ENCODE assay signal across 9 cellular contexts in the genomic region with DNA sequence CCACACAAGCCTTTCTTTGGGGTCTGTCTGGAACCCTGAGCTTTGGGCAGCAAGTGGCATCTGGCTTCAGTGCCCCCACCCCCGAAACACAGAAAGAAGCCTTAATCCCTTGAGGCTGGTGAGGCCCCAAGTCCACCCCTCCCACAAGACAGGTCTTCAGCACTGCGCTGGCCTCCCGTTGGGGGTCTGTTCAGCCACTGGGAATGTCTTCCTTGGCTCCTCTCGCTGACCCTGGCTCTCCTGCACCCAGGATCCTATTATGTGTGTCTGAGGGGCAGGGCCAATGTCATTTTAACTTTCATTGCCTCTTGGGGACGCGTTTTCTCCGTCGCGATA. TPM values are rescaled to one million over a fixed set of nuclear protein-coding genes. Genes with fewer than 3 reads are reported as not detected.
DNase-seq lines count a peak whose midpoint lies in the region; ATAC-seq, FAIRE-seq and TF ChIP-seq lines count a peak whose summit lies in the region.
"Had no signal": no experiment of that assay in that cellular context is flagged by ENCODE, and none has a peak within 500 bp of the region (broad histone marks: within the 10 kb centered on the region; RNA-seq: fewer than 3 reads in every experiment).

No MANE protein-coding gene starts in this region.

- no peak for FAIRE-seq in kidney (lab: Jason Lieb, UNC)

- peak overlapping the region; percentile 29 to 81 for H3K9ac ChIP-seq in kidney (ENCODE audit: low read length in 2 of 2)
- peak overlapping the region; percentile 55 to 67 for H3K9ac ChIP-seq in stomach smooth muscle (ENCODE audit: low read length in 2 of 2)

- H3K4me1 Mint-ChIP-seq in activated CD4-positive, alpha-beta T cell treated with anti-CD3 and anti-CD28 coated beads for 36 hours = peaks cover 35% of the 10 kb centered on the region
- H3K4me1 Mint-ChIP-seq in activated naive CD8-positive, alpha-beta T cell treated with anti-CD3 and anti-CD28 coated beads, Interleukin-2, amount 10 ng/mL, durations not matched to agents 7 days and 5 days = peaks cover 19% of the 10 kb centered on the region

- H3K36me3 ChIP-seq in kidney (ENCODE audit: control insufficient read depth in 1 of 2, insufficient read depth in 2 of 2, low read length in 2 of 2) = peaks cover 0 to 2% of the 10 kb centered on the region in 2 donors
- H3K36me3 ChIP-seq in stomach smooth muscle (ENCODE audit: control insufficient read depth in 2 of 2, insufficient read depth in 2 of 2, low read length in 2 of 2) = peaks cover 8 to 18% of the 10 kb centered on the region in 2 donors

- POLR2A ChIA-PET in activated CD4-positive, alpha-beta T cell treated with anti-CD3 and anti-CD28 coated beads for 36 hours (lab: Charles Lee) = interaction anchor here (0.5 to 1.4 kb wide), 2 partner anchors 9 to 87 kb away, joined by 3 to 4 read pairs; no protein-coding TSS in a partner anchor
- POLR2A ChIA-PET in activated naive CD8-positive, alpha-beta T cell treated with anti-CD3 and anti-CD28 coated beads, Interleukin-2, amount 10 ng/mL, durations not matched to agents 7 days and 5 days (lab: Charles Lee) = interaction anchor here (1.3 kb wide), 1 partner anchor 17 kb away, joined by 4 read pairs; no protein-coding TSS in a partner anchor

- peaks cover 14% of the 10 kb centered on the region for H3K36me3 Mint-ChIP-seq in activated CD4-positive, alpha-beta T cell treated with anti-CD3 and anti-CD28 coated beads for 36 hours (ENCODE audit: low read depth)
- H3K36me3 Mint-ChIP-seq in activated naive CD8-positive, alpha-beta T cell treated with anti-CD3 and anti-CD28 coated beads, Interleukin-2, amount 10 ng/mL, durations not matched to agents 7 days and 5 days = peaks cover 9% of the 10 kb centered on the region

- no peaks in the 10 kb centered on the region for H3K27me3 ChIP-seq in stomach smooth muscle (ENCODE audit: control insufficient read depth in 1 of 2, insufficient read depth in 2 of 2, low read length in 2 of 2)

- peak overlapping the region; percentile 81 for H3K27ac Mint-ChIP-seq in activated CD4-positive, alpha-beta T cell treated with anti-CD3 and anti-CD28 coated beads for 36 hours
- H3K27ac Mint-ChIP-seq in activated naive CD8-positive, alpha-beta T cell treated with anti-CD3 and anti-CD28 coated beads, Interleukin-2, amount 10 ng/mL, durations not matched to agents 7 days and 5 days = no peak overlapping the region

- H3K27me3 Mint-ChIP-seq in activated CD4-positive, alpha-beta T cell treated with anti-CD3 and anti-CD28 coated beads for 36 hours = no peaks in the 10 kb centered on the region
- H3K27me3 Mint-ChIP-seq in activated naive CD8-positive, alpha-beta T cell treated with anti-CD3 and anti-CD28 coated beads, Interleukin-2, amount 10 ng/mL, durations not matched to agents 7 days and 5 days = peaks cover 21% of the 10 kb centered on the region

- CTCF ChIA-PET in activated CD4-positive, alpha-beta T cell treated with anti-CD3 and anti-CD28 coated beads for 36 hours (lab: Charles Lee) = interaction anchor here (0.6 to 14.8 kb wide), 7 partner anchors 8 to 158 kb away, joined by 3 to 163 read pairs (median 3); no protein-coding TSS in a partner anchor

- no peaks in the 10 kb centered on the region for H3K9me3 Mint-ChIP-seq in activated CD4-positive, alpha-beta T cell treated with anti-CD3 and anti-CD28 coated beads for 36 hours (ENCODE audit: low read depth)
- H3K9me3 Mint-ChIP-seq in activated naive CD8-positive, alpha-beta T cell treated with anti-CD3 and anti-CD28 coated beads, Interleukin-2, amount 10 ng/mL, durations not matched to agents 7 days and 5 days = no peaks in the 10 kb centered on the region

- intact Hi-C loops in activated CD4-positive, alpha-beta T cell treated with anti-CD3 and anti-CD28 coated beads for 36 hours (cut with DNase I, micrococcal nuclease) = loop anchor here (2.0 to 10.0 kb wide), 5 partner anchors 50 to 193 kb away; no protein-coding TSS in a partner anchor
- intact Hi-C loops in kidney (cut with DNase I) = no loop called here

- TF ChIP-seq CTCF in kidney (IDR thresholded peaks at IDR 0.05; ENCODE audit: borderline replicate concordance, extremely low read depth, insufficient read depth) (no peak), GM10266 (IDR thresholded peaks at IDR 0.05; ENCODE audit: control insufficient read depth, insufficient read depth, low read depth, missing control alignments) (no peak)

- peak overlapping the region; percentile 72 for H3K4me3 Mint-ChIP-seq in activated CD4-positive, alpha-beta T cell treated with anti-CD3 and anti-CD28 coated beads for 36 hours
- peak overlapping the region; percentile 83 for H3K4me3 Mint-ChIP-seq in activated naive CD8-positive, alpha-beta T cell treated with anti-CD3 and anti-CD28 coated beads, Interleukin-2, amount 10 ng/mL, durations not matched to agents 7 days and 5 days

- H3K9me3 ChIP-seq in kidney (ENCODE audit: control insufficient read depth in 1 of 2, low read length in 2 of 2) (no peaks in the 10 kb centered on the region), stomach smooth muscle (ENCODE audit: control insufficient read depth in 2 of 2, low read length in 2 of 2) (no peaks in the 10 kb centered on the region)

- ATAC-seq in activated CD4-positive, alpha-beta T cell treated with anti-CD3 and anti-CD28 coated beads for 36 hours = no peak
- no peak for ATAC-seq in activated naive CD8-positive, alpha-beta T cell treated with anti-CD3 and anti-CD28 coated beads, Interleukin-2, amount 10 ng/mL, durations not matched to agents 7 days and 5 days (ENCODE audit: low read depth)
- ATAC-seq in HG03108 (IDR thresholded peaks at IDR 0.05; ENCODE audit: unreplicated experiment) = no peak
- ATAC-seq in GM21526 (IDR thresholded peaks at IDR 0.05; ENCODE audit: low FRiP score, unreplicated experiment) = no peak

- peak overlapping the region; percentile 59 to 79 for H3K4me3 ChIP-seq in kidney (ENCODE audit: low read length in 2 of 2)
- peak overlapping the region; percentile 78 to 88 for H3K4me3 ChIP-seq in stomach smooth muscle (ENCODE audit: low read length in 2 of 2)

- no peak for DNase-seq in activated CD4-positive, alpha-beta T cell treated with anti-CD3 and anti-CD28 coated beads for 36 hours
- no peak for DNase-seq in activated CD4-positive, alpha-beta T cell treated with anti-CD3 and anti-CD28 coated beads, Interleukin-2, amount 50 U/mL, for 1 hour
- no peak for DNase-seq in activated naive CD8-positive, alpha-beta T cell treated with anti-CD3 and anti-CD28 coated beads, Interleukin-2, amount 10 ng/mL, durations not matched to agents 7 days and 5 days
- peak; percentile 70 for DNase-seq in kidney
- no peak for DNase-seq in GM10266 (ENCODE audit: extremely low spot score)
- DNase-seq: activated CD4-positive, CD25-positive, alpha-beta regulatory T cell treated with anti-CD3 and anti-CD28 coated beads, Interleukin-2, amount 50 U/mL, for 72 hours had no signal

- H3K4me1 ChIP-seq in kidney (ENCODE audit: control insufficient read depth in 1 of 2, insufficient read depth in 1 of 2, low read depth in 1 of 2, low read length in 2 of 2) (peaks cover 12 to 17% of the 10 kb centered on the region in 2 donors), stomach smooth muscle (ENCODE audit: control insufficient read depth, insufficient read depth, low read length) (peaks cover 29% of the 10 kb centered on the region)

- peak overlapping the region; percentile 60 to 82 for H3K27ac ChIP-seq in kidney (ENCODE audit: low read depth in 2 of 2, low read length in 2 of 2)
- H3K27ac ChIP-seq in stomach smooth muscle (ENCODE audit: low read length) = no peak overlapping the region

RNA-seq across cellular contexts. Expression of gene ATP8B2, which starts 26.9 kb away (rescaled TPM):
- total RNA-seq in activated CD4-positive, alpha-beta T cell treated with anti-CD3 and anti-CD28 coated beads for 36 hours = 10 to 100 TPM; 48.2 TPM
- total RNA-seq in activated naive CD8-positive, alpha-beta T cell treated with anti-CD3 and anti-CD28 coated beads, Interleukin-2, amount 10 ng/mL, durations not matched to agents 7 days and 5 days = 10 to 100 TPM; 91.2 to 95.4 TPM
- 40.9 TPM for total RNA-seq in kidney
- polyA plus RNA-seq in kidney (ENCODE audit: insufficient read depth, low read depth, low replicate concordance) = 6.2 TPM

RNA-seq across cellular contexts. Expression of gene AQP10, which starts 31.3 kb away (rescaled TPM):
- not detected for total RNA-seq in activated CD4-positive, alpha-beta T cell treated with anti-CD3 and anti-CD28 coated beads for 36 hours
- not detected for total RNA-seq in activated naive CD8-positive, alpha-beta T cell treated with anti-CD3 and anti-CD28 coated beads, Interleukin-2, amount 10 ng/mL, durations not matched to agents 7 days and 5 days
- total RNA-seq in kidney = not detected
- not detected for polyA plus RNA-seq in kidney (ENCODE audit: insufficient read depth, low read depth, low replicate concordance)

RNA-seq across cellular contexts. Expression of gene IL6R, which starts 52.9 kb away (rescaled TPM):
- total RNA-seq in activated CD4-positive, alpha-beta T cell treated with anti-CD3 and anti-CD28 coated beads for 36 hours = 10 to 100 TPM; 13.1 to 14.0 TPM
- total RNA-seq in activated naive CD8-positive, alpha-beta T cell treated with anti-CD3 and anti-CD28 coated beads, Interleukin-2, amount 10 ng/mL, durations not matched to agents 7 days and 5 days = 1 to 10 TPM; 4.6 to 6.3 TPM
- 33.0 TPM for total RNA-seq in kidney
- 6.2 TPM for polyA plus RNA-seq in kidney (ENCODE audit: insufficient read depth, low read depth, low replicate concordance)
